ENCODE assay signal across 21 cellular contexts in genomic region chr2:145228506-145228905, GRCh38.
DNase-seq lines count a peak whose midpoint lies in the region; ATAC-seq and TF ChIP-seq lines count a peak whose summit lies in the region.
"Had no signal": no experiment of that assay in that cellular context is flagged by ENCODE, and none has a peak within 500 bp of the region (broad histone marks: within the 10 kb centered on the region; RNA-seq: fewer than 3 reads in every experiment).

No MANE protein-coding gene starts in this region.

- no peaks in the 10 kb centered on the region for H3K27me3 Mint-ChIP-seq in HFFc6 (ENCODE audit: insufficient read depth)
- no peaks in the 10 kb centered on the region for H3K27me3 Mint-ChIP-seq in nephron progenitor cell (ENCODE audit: low read depth, poor library complexity)
- H3K27me3 Mint-ChIP-seq in type B pancreatic cell: no peaks in the 10 kb centered on the region

- no peak overlapping the region for H3K4me3 ChIP-seq in choroid plexus epithelial cell (ENCODE audit: low read depth, low read length)
- H3K4me3 ChIP-seq: prostate gland, upper lobe of left lung had no signal

- no peak overlapping the region for H3K4me3 Mint-ChIP-seq in HFFc6
- no peak overlapping the region for H3K4me3 Mint-ChIP-seq in nephron progenitor cell
- H3K4me3 Mint-ChIP-seq in type B pancreatic cell: no peak overlapping the region
- H3K4me3 Mint-ChIP-seq: stimulated activated naive CD8-positive, alpha-beta T cell treated with anti-CD3 and anti-CD28 coated beads, Interleukin-15, Interleukin-2, amounts not matched to agents 100 ng/mL and 50 ng/mL, for 24 hours; WTC11 had no signal

- no peak for ATAC-seq in HG02981 (IDR thresholded peaks at IDR 0.05; ENCODE audit: unreplicated experiment)
- no peak for ATAC-seq in GM18909 (IDR thresholded peaks at IDR 0.05; ENCODE audit: poor library complexity, unreplicated experiment)
- ATAC-seq: HepG2, WTC11 had no signal

- H3K27ac Mint-ChIP-seq in HFFc6: peak overlapping the region; percentile 71
- peak overlapping the region; percentile 50 for H3K27ac Mint-ChIP-seq in nephron progenitor cell
- no peak overlapping the region for H3K27ac Mint-ChIP-seq in type B pancreatic cell
- H3K27ac Mint-ChIP-seq: stimulated activated naive CD8-positive, alpha-beta T cell treated with anti-CD3 and anti-CD28 coated beads, Interleukin-15, Interleukin-2, amounts not matched to agents 100 ng/mL and 50 ng/mL, for 24 hours; WTC11 had no signal

- H3K36me3 Mint-ChIP-seq in HFFc6 (ENCODE audit: low read depth) (peaks cover 13% of the 10 kb centered on the region; the same call in 1 of the 2 replicates), nephron progenitor cell (ENCODE audit: low read depth) (no peaks in the 10 kb centered on the region), type B pancreatic cell (no peaks in the 10 kb centered on the region)
- H3K36me3 Mint-ChIP-seq: WTC11 had no signal

- DNase-seq in Daoy (ENCODE audit: low read depth) (peak; percentile 11), HFFc6 (peak; percentile 10), choroid plexus epithelial cell (ENCODE audit: low read depth) (peak; percentile 8), nephron progenitor cell (no peak), type B pancreatic cell (ENCODE audit: extremely low spot score, unreplicated experiment) (no peak), DMS53 (lab: John Stamatoyannopoulos, UW) (no peak)
- DNase-seq: activated CD4-positive, alpha-beta T cell treated with anti-CD3 and anti-CD28 coated beads, Interleukin-2, amount 50 U/mL, for 4 hours; amniotic stem cell; central memory CD4-positive, alpha-beta T cell; DND-41; NCI-H1417 treated with DMSO at 0.1 percent for 48 hours; NCI-H69; SIG-M5; stimulated activated CD4-positive, alpha-beta T cell treated with anti-CD3 and anti-CD28 coated beads, Interleukin-4, amount 100 ng/mL, for 1 hour; upper lobe of left lung had no signal

- TF ChIP-seq CTCF in HFFc6 (IDR thresholded peaks at IDR 0.05) (no peak), choroid plexus epithelial cell (conservative IDR thresholded peaks at IDR 0.05; ENCODE audit: low read depth, low read length) (no peak), nephron progenitor cell (IDR thresholded peaks at IDR 0.05) (no peak), type B pancreatic cell (conservative IDR thresholded peaks at IDR 0.05) (no peak)

- H3K4me1 Mint-ChIP-seq in HFFc6 (ENCODE audit: low read depth) (peaks cover 48% of the 10 kb centered on the region), nephron progenitor cell (peaks cover 9% of the 10 kb centered on the region), type B pancreatic cell (ENCODE audit: unreplicated experiment) (peaks cover 6% of the 10 kb centered on the region)
- H3K4me1 Mint-ChIP-seq: WTC11 had no signal

- H3K9me3 Mint-ChIP-seq in HFFc6 (no peaks in the 10 kb centered on the region), nephron progenitor cell (peaks cover 4% of the 10 kb centered on the region), type B pancreatic cell (peaks cover 7% of the 10 kb centered on the region)
- H3K9me3 Mint-ChIP-seq: stimulated activated naive CD8-positive, alpha-beta T cell treated with anti-CD3 and anti-CD28 coated beads, Interleukin-15, Interleukin-2, amounts not matched to agents 100 ng/mL and 50 ng/mL, for 24 hours had no signal

Comparison
In these comparisons a context has a peak if more than half of its experiments do, and no peak if none do; other contexts are left out.
1. DNase-seq: peak in Daoy (single experiment), HFFc6 (single experiment) and choroid plexus epithelial cell (single experiment); none in nephron progenitor cell (single experiment), type B pancreatic cell (single experiment) and DMS53 (single experiment).